ENCODE assay signal across 11 cellular contexts in genomic region chr1:66564250-66564649, GRCh38. TPM values are rescaled to one million over a fixed set of nuclear protein-coding genes. Genes with fewer than 3 reads are reported as not detected.
A peak's percentile ranks its signal among the peaks of the same experiment; 100 is the strongest.
DNase-seq lines count a peak whose midpoint lies in the region; ATAC-seq, FAIRE-seq and TF ChIP-seq lines count a peak whose summit lies in the region.
"Had no signal": no experiment of that assay in that cellular context is flagged by ENCODE, and none has a peak within 500 bp of the region (broad histone marks: within the 10 kb centered on the region; RNA-seq: fewer than 3 reads in every experiment).

No MANE protein-coding gene starts in this region.

- no TSS peak for BruUV-seq in K562 (replicated peaks; lab: Mats Ljungman, UMichigan)

- 2% methylated on average over 3 of the region's 3 CpGs for WGBS in K562 (ENCODE audit: insufficient coverage, low coverage, missing lambda C conversion rate)
- WGBS in tibial nerve, 2 donors: 80% methylated on average over 3 of the region's 3 CpGs

- H3K4me2 ChIP-seq in K562 (ENCODE audit: insufficient read depth, low read length): no peak overlapping the region

- no peak for TF ChIP-seq EP300 in K562 (IDR thresholded peaks at IDR 0.05; ENCODE audit: low read length)
- TF ChIP-seq EP300 in tibial nerve (IDR thresholded peaks at IDR 0.05): no peak

- peak; percentile 98 for DNase-seq in AG04449 (ENCODE audit: low read depth, low spot score)
- peak; percentile 10 for DNase-seq in KBM-7
- DNase-seq in K562 (ENCODE audit: extremely low read depth in 1 of 4, low spot score in 3 of 4): no peak
- peak; percentile 97 to 99 for DNase-seq in lung microvascular endothelial cell (ENCODE audit: low read depth in 2 of 2)
- DNase-seq in DMS114 treated with DMSO at 0.1 percent for 48 hours (lab: John Stamatoyannopoulos, UW; ENCODE audit: unreplicated experiment): no peak
- no peak for DNase-seq in tibial nerve (ENCODE audit: low spot score in 2 of 2)
- DNase-seq in OCI-M2 (lab: John Stamatoyannopoulos, UW; ENCODE audit: unreplicated experiment): no peak
- DNase-seq: activated gamma-delta T cell, COR-L47, immature natural killer cell had no signal

- TF ChIP-seq POLR2A in K562 (conservative IDR thresholded peaks at IDR 0.05): no peak
- no peak for TF ChIP-seq POLR2A in tibial nerve (IDR thresholded peaks at IDR 0.05)

- FAIRE-seq in K562 (lab: Jason Lieb, UNC): no peak

- no peak for TF ChIP-seq RAD21 in K562 (CRISPR knock-in tag; conservative IDR thresholded peaks at IDR 0.05 in 1 of 2, IDR thresholded peaks at IDR 0.05 in 1 of 2)

- H3K9me3 ChIP-seq in K562 (replicated peaks; ENCODE audit: control insufficient read depth, insufficient read depth, low read depth, low read length): no peaks in the 10 kb centered on the region
- H3K9me3 ChIP-seq in tibial nerve: peaks cover 0 to 7% (median 0%) of the 10 kb centered on the region in 4 donors

- H3K4me1 ChIP-seq in K562 (replicated peaks in 1 of 2; ENCODE audit: control insufficient read depth in 2 of 2, insufficient read depth in 2 of 2, low read length in 2 of 2) (no peaks in the 10 kb centered on the region), tibial nerve (peaks cover 0 to 20% (median 0%) of the 10 kb centered on the region in 4 donors)

- no peak overlapping the region for H3K27ac ChIP-seq in K562 (ENCODE audit: extremely low read depth, low read depth, low read length)
- H3K27ac ChIP-seq in tibial nerve: peak overlapping the region in 1 of 4 donors; percentile 43

- H3K79me2 ChIP-seq in K562 (ENCODE audit: control insufficient read depth, insufficient read depth, low read length): no peaks in the 10 kb centered on the region

- H2AFZ ChIP-seq in K562 (ENCODE audit: low read depth, low read length): no peak overlapping the region

- H4K20me1 ChIP-seq in K562 (replicated peaks; ENCODE audit: control insufficient read depth, insufficient read depth, low read length): no peaks in the 10 kb centered on the region

- H3K36me3 ChIP-seq in K562 (ENCODE audit: control insufficient read depth, insufficient read depth, low read length) (no peaks in the 10 kb centered on the region), tibial nerve (no peaks in the 10 kb centered on the region)

- no peak overlapping the region for H3K4me3 ChIP-seq in AG04449 (ENCODE audit: low read depth, low read length)
- no peak overlapping the region for H3K4me3 ChIP-seq in K562
- no peak overlapping the region for H3K4me3 ChIP-seq in tibial nerve

- no peaks in the 10 kb centered on the region; a peak in 1 of 5 replicates for H3K27me3 ChIP-seq in K562 (ENCODE audit: control insufficient read depth in 2 of 2, insufficient read depth in 2 of 2, low read length in 2 of 2)
- no peaks in the 10 kb centered on the region for H3K27me3 ChIP-seq in tibial nerve

- intact Hi-C loops in K562 (cut with micrococcal nuclease): no loop called here

- in situ Hi-C loops in KBM-7 (cut with MboI; ENCODE audit: low pct_unique_long_range_greater_than_20kb, low sequenced_read_pairs): no loop called here
- in situ Hi-C loops in K562 (cut with MboI): no loop called here

- no peaks in the 10 kb centered on the region for H3K9me1 ChIP-seq in K562 (ENCODE audit: control insufficient read depth, insufficient read depth, low read length)

- TF ChIP-seq CTCF in AG04449 (IDR thresholded peaks at IDR 0.05; ENCODE audit: insufficient read depth, low read length, missing control alignments): no peak
- no peak for TF ChIP-seq CTCF in K562 (IDR thresholded peaks at IDR 0.05 in 2 of 3, conservative IDR thresholded peaks at IDR 0.05 in 1 of 3; ENCODE audit: insufficient read depth in 2 of 3, low read depth in 1 of 3, low read length in 3 of 3)
- TF ChIP-seq CTCF in tibial nerve (IDR thresholded peaks at IDR 0.05): no peak

- POLR2A ChIA-PET in AG04449 (lab: Yijun Ruan, JAX): interaction anchor here (0.7 to 1.2 kb wide), 2 partner anchors 112 to 307 kb away, joined by 3 read pairs; no protein-coding TSS in a partner anchor
- POLR2A ChIA-PET in K562 (lab: Yijun Ruan, JAX): interaction anchor here (0.9 kb wide), 1 partner anchor 29 kb away, joined by 3 read pairs; no protein-coding TSS in a partner anchor

- ATAC-seq in K562: no peak
- no peak for ATAC-seq in GM19328 (IDR thresholded peaks at IDR 0.05; ENCODE audit: unreplicated experiment)

- CTCF ChIA-PET in AG04449 (lab: Yijun Ruan, JAX): no interaction called here
- CTCF ChIA-PET in K562 (lab: Yijun Ruan, JAX; ENCODE audit: low intra/inter-chr PET ratio): no interaction called here

- no peak overlapping the region for H3K9ac ChIP-seq in K562 (ENCODE audit: insufficient read depth in 1 of 2, low read depth in 2 of 2, low read length in 2 of 2)

TF ChIP-seq in K562, 482 proteins besides CTCF, POLR2A, EP300 and RAD21:
- no peak for TF ChIP-seq CEBPG (CRISPR knock-in tag; IDR thresholded peaks at IDR 0.05)
- peak; percentile 20 to 87; a peak in 2 of 4 replicates for TF ChIP-seq CEBPG (tag; conservative IDR thresholded peaks at IDR 0.05 in 1 of 2, IDR thresholded peaks at IDR 0.05 in 1 of 2)
- peak; percentile 65 for TF ChIP-seq FOSL1 (tag; conservative IDR thresholded peaks at IDR 0.05)
- TF ChIP-seq NR2C2 (CRISPR knock-in tag; IDR thresholded peaks at IDR 0.05): no peak
- peak; percentile 25; the same call in 1 of the 2 replicates for TF ChIP-seq NR2C2 (tag; IDR thresholded peaks at IDR 0.05)
- no peak for TF ChIP-seq ZNF76 (CRISPR knock-in tag; IDR thresholded peaks at IDR 0.05; ENCODE audit: borderline replicate concordance)
- 0 out of 4 replicates have a peak, but pooled peaks of 1 of the 2 experiments have one; percentile 49 for TF ChIP-seq FOXA3 (CRISPR knock-in tag; conservative IDR thresholded peaks at IDR 0.05 in 1 of 2, IDR thresholded peaks at IDR 0.05 in 1 of 2)
- TF ChIP-seq KLF16 (IDR thresholded peaks at IDR 0.05): no peak
TF ChIP-seq in K562: peak in this region for 4.

RNA-seq across cellular contexts. Expression of gene SGIP1, which starts 30.3 kb away (rescaled TPM):
- total RNA-seq in K562 (2011; cell fraction: chromatin; rRNA removed; ENCODE audit: low replicate concordance): not detected in 2 replicates
- total RNA-seq in K562 (2011; cell fraction: nucleolus; rRNA removed): not detected in 2 replicates
- total RNA-seq in K562 (2011; cell fraction: nucleoplasm; rRNA removed): 0.38 and 1.0 TPM in 2 replicates
- total RNA-seq in K562 (2014; rRNA removed) (not detected in 2 replicates), K562 (2014; rRNA removed; fragmentation: Illumina TruSeq; extraction: Trizol) (not detected in 2 replicates), K562 (2015; rRNA removed; fragmentation: Illumina TruSeq; extraction: Trizol) (not detected in 2 replicates), K562 (2021) (0.07 and 0.22 TPM in 2 replicates), lung microvascular endothelial cell (22.9 and 34.1 TPM in 2 replicates), tibial nerve (10 to 100 TPM in 1 of 4 donors, 1 to 10 TPM in 3; 3.9 to 14.7 (median 6.5) TPM)
- polyA plus RNA-seq in K562 (2011; rRNA removed) (0.35 TPM in 1 of 2 replicates, not detected in the other), K562 (2014; fragmentation: Illumina TruSeq; extraction: Trizol) (not detected in 2 replicates), K562 (2014; fragmentation: Nextera tagmentation; extraction: Ambion mirVana) (not detected), K562 (2014; rRNA removed) (not detected in 2 replicates)
- polyA plus RNA-seq in K562 (2011; cell fraction: cytosol; rRNA removed): 0.12 TPM in 1 of 2 replicates, not detected in the other
- 0.15 TPM in 1 of 2 replicates, not detected in the other for polyA plus RNA-seq in K562 (2011; cell fraction: nucleus; rRNA removed)
- polyA plus RNA-seq in K562 (2012): not detected in 2 replicates
- polyA minus RNA-seq in K562 (2011; rRNA and poly(A)+ RNA removed): not detected in 2 replicates
- polyA minus RNA-seq in K562 (2011; cell fraction: cytosol; rRNA and poly(A)+ RNA removed): not detected in 2 replicates
- polyA minus RNA-seq in K562 (2011; cell fraction: nucleus; rRNA and poly(A)+ RNA removed): not detected in 2 replicates
- polyA plus RNA-seq: immature natural killer cell had no signal

Comparison
In these comparisons a context has a peak if more than half of its experiments do, and no peak if none do; other contexts are left out.
1. DNase-seq: peak in AG04449 (single experiment), KBM-7 (single experiment) and lung microvascular endothelial cell (2 of 2); none in K562 (0 of 4), DMS114 treated with DMSO at 0.1 percent for 48 hours (single experiment), tibial nerve (0 of 2) and OCI-M2 (single experiment).